Comparison of ENCODE assay signal across 14 cellular contexts in the genomic region with DNA sequence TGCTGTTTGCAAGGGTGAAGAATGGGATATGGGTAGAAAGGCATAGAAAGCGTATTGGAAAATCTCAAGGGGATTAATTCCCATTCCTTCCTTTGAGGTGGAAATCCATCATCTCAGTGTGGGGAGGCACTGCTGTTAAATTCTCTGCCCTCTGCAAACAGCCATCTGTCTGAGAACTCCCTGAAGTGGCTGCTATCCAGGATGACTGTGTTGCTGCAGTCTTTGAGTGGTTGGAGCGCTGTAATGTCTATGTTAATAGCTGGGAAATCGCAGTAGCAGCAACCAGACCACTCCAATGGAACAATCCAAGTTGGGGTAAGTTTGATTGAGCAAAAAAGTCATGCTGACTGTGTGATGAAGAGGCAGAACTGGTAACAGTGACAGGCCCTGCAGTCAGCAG.
DNase-seq lines count a peak whose midpoint lies in the region.
"Had no signal": no experiment of that assay in that cellular context is flagged by ENCODE, and none has a peak within 500 bp of the region (broad histone marks: within the 10 kb centered on the region; RNA-seq: fewer than 3 reads in every experiment).

No MANE protein-coding gene starts in this region.

- WGBS in GM23248 (ENCODE audit: low coverage in 1 of 2, low lambda C conversion rate in 2 of 2, missing lambda C conversion rate in 2 of 2), 2 experiments, result 92% methylated on average over 3 of the region's 3 CpGs

- no peaks in the 10 kb centered on the region for H3F3A ChIP-seq in GM23248 (ENCODE audit: insufficient read depth)

- no peak overlapping the region for H3K27ac ChIP-seq in GM23248
- H3K27ac ChIP-seq: breast epithelium had no signal

- no peaks in the 10 kb centered on the region for H4K20me1 ChIP-seq in GM23248 (ENCODE audit: insufficient read depth)

- H3K27me3 ChIP-seq in adipocyte (replicated peaks; ENCODE audit: control insufficient read depth, insufficient read depth, low read length) (no peaks in the 10 kb centered on the region), GM23248 (replicated peaks; ENCODE audit: insufficient read depth) (no peaks in the 10 kb centered on the region)
- H3K27me3 ChIP-seq: breast epithelium had no signal

- in situ Hi-C loops in GM23248 (cut with MboI), result no loop called here

- H3K79me2 ChIP-seq in GM23248 (ENCODE audit: insufficient read depth), result no peaks in the 10 kb centered on the region

- H3K9me2 ChIP-seq in GM23248 (ENCODE audit: insufficient read depth), result no peaks in the 10 kb centered on the region

- H3K9ac ChIP-seq in adipocyte (ENCODE audit: low read length) (no peak overlapping the region), GM23248 (no peak overlapping the region)

- DNase-seq in NCI-H1417 (lab: John Stamatoyannopoulos, UW), result peak in 2 of 3 experiments; percentile 32 to 69
- no peak for DNase-seq in NCI-H1417 treated with DMSO at 0.1 percent for 48 hours (lab: John Stamatoyannopoulos, UW)
- peak; percentile 54 for DNase-seq in NCI-H187 treated with DMSO at 0.1 percent for 48 hours (lab: John Stamatoyannopoulos, UW)
- peak; percentile 3 for DNase-seq in adipocyte (ENCODE audit: low read depth)
- DNase-seq in middle frontal gyrus (ENCODE audit: extremely low spot score, low spot score), result peak; percentile 51
- DNase-seq in activated CD4-positive, alpha-beta T cell treated with anti-CD3 and anti-CD28 coated beads, Interleukin-2, amount 50 U/mL, for 1 hour, result no peak
- DNase-seq in GM23248, result no peak
- DNase-seq in NCI-H526 (lab: John Stamatoyannopoulos, UW), result no peak
- DNase-seq: activated naive CD4-positive, alpha-beta T cell treated with anti-CD3 and anti-CD28 coated beads for 36 hours; CD4-positive, alpha-beta memory T cell; effector CD8-positive, alpha-beta T cell; NCI-H2081 treated with DMSO at 0.1 percent for 48 hours; retina had no signal

- no peak overlapping the region for H3K4me3 ChIP-seq in adipocyte (ENCODE audit: low read length)
- H3K4me3 ChIP-seq in GM23248, result no peak overlapping the region
- H3K4me3 ChIP-seq: breast epithelium had no signal

- H3K9me3 ChIP-seq in adipocyte (ENCODE audit: control insufficient read depth, low read length) (peaks cover 3% of the 10 kb centered on the region), GM23248 (ENCODE audit: low read depth) (no peaks in the 10 kb centered on the region)

- no peak overlapping the region for H3K4me2 ChIP-seq in GM23248 (ENCODE audit: unreplicated experiment)

- H3K4me1 ChIP-seq in adipocyte (ENCODE audit: control insufficient read depth, insufficient read depth, low read length) (no peaks in the 10 kb centered on the region), GM23248 (ENCODE audit: insufficient read depth) (no peaks in the 10 kb centered on the region)
- H3K4me1 ChIP-seq: breast epithelium had no signal

- no peak overlapping the region for H2AFZ ChIP-seq in GM23248

- H3K36me3 ChIP-seq in adipocyte (ENCODE audit: control insufficient read depth, insufficient read depth, low read length, severe bottlenecking) (no peaks in the 10 kb centered on the region), GM23248 (ENCODE audit: low read depth) (no peaks in the 10 kb centered on the region)
- H3K36me3 ChIP-seq: breast epithelium had no signal

Comparison
In these comparisons a context has a peak if more than half of its experiments do, and no peak if none do; other contexts are left out.
1. DNase-seq: peak in NCI-H1417 (2 of 3), NCI-H187 treated with DMSO at 0.1 percent for 48 hours (single experiment), adipocyte (single experiment) and middle frontal gyrus (single experiment); none in NCI-H1417 treated with DMSO at 0.1 percent for 48 hours (single experiment), activated CD4-positive, alpha-beta T cell treated with anti-CD3 and anti-CD28 coated beads, Interleukin-2, amount 50 U/mL, for 1 hour (single experiment), GM23248 (single experiment) and NCI-H526 (0 of 2).